Comparison of ENCODE assay signal across 8 cellular contexts in genomic region chr3:171459130-171459941, GRCh38. TPM values are rescaled to one million over a fixed set of nuclear protein-coding genes. Genes with fewer than 3 reads are reported as not detected.
DNase-seq lines count a peak whose midpoint lies in the region; ATAC-seq and TF ChIP-seq lines count a peak whose summit lies in the region.

No MANE protein-coding gene starts in this region.

- H3K27me3 ChIP-seq in GM23248 (replicated peaks; ENCODE audit: insufficient read depth), result peaks cover 6% of the 10 kb centered on the region; the same call in 1 of the 2 replicates
- peaks cover 30% of the 10 kb centered on the region for H3K27me3 ChIP-seq in Panc1 (ENCODE audit: control insufficient read depth, insufficient read depth, low read length)
- peaks cover 90% of the 10 kb centered on the region for H3K27me3 ChIP-seq in osteoblast (ENCODE audit: insufficient read depth, low read length)

- no peak overlapping the region for H3K9ac ChIP-seq in GM23248

- WGBS in GM23248 (ENCODE audit: low coverage in 1 of 2, low lambda C conversion rate in 2 of 2, missing lambda C conversion rate in 2 of 2), 2 experiments, result 1 to 2% methylated on average over 29 to 35 of the region's 36 CpGs
- WGBS in urinary bladder, result under 1% methylated on average over 36 of the region's 36 CpGs

- H3K4me1 ChIP-seq in GM23248 (ENCODE audit: insufficient read depth) (no peaks in the 10 kb centered on the region), Panc1 (ENCODE audit: control insufficient read depth, insufficient read depth, low read length) (peaks cover 17% of the 10 kb centered on the region), osteoblast (ENCODE audit: insufficient read depth, low read length) (peaks cover 21% of the 10 kb centered on the region), urinary bladder (ENCODE audit: insufficient read depth) (no peaks in the 10 kb centered on the region)

- H4K20me1 ChIP-seq in GM23248 (ENCODE audit: insufficient read depth) (no peaks in the 10 kb centered on the region), osteoblast (ENCODE audit: insufficient read depth, low read length) (no peaks in the 10 kb centered on the region)

- H2AFZ ChIP-seq in GM23248 (peak overlapping the region; percentile 91), osteoblast (ENCODE audit: low read length) (no peak overlapping the region)

- H3K79me2 ChIP-seq in GM23248 (ENCODE audit: insufficient read depth), result no peaks in the 10 kb centered on the region
- H3K79me2 ChIP-seq in osteoblast (ENCODE audit: insufficient read depth, low read length), result no peaks in the 10 kb centered on the region

- TF ChIP-seq CTCF in 22Rv1 (IDR thresholded peaks at IDR 0.05) (no peak), Panc1 (IDR thresholded peaks at IDR 0.05) (no peak), osteoblast (IDR thresholded peaks at IDR 0.05; ENCODE audit: extremely low read depth, low read depth, low read length) (no peak)

- H3F3A ChIP-seq in GM23248 (ENCODE audit: insufficient read depth), result no peaks in the 10 kb centered on the region

- no peaks in the 10 kb centered on the region for H3K9me2 ChIP-seq in GM23248 (ENCODE audit: insufficient read depth)

- H3K36me3 ChIP-seq in GM23248 (ENCODE audit: low read depth) (no peaks in the 10 kb centered on the region), Panc1 (ENCODE audit: control insufficient read depth, insufficient read depth, low read length) (peaks cover 6% of the 10 kb centered on the region; the same call in 1 of the 2 replicates), osteoblast (ENCODE audit: insufficient read depth, low read length) (no peaks in the 10 kb centered on the region), urinary bladder (ENCODE audit: insufficient read depth) (no peaks in the 10 kb centered on the region)

- peak; percentile 54 for DNase-seq in GM23248
- DNase-seq in Panc1 (ENCODE audit: low read depth, low spot score), result no peak
- peak; percentile 59 for DNase-seq in activated naive CD4-positive, alpha-beta T cell treated with Interleukin-2 at 50 U/mL for 16 hours
- DNase-seq in glomerular visceral epithelial cell (ENCODE audit: extremely low spot score), result peak; percentile 40
- no peak for DNase-seq in osteoblast (ENCODE audit: insufficient read length, low spot score, missing footprints)

- peak overlapping the region; percentile 88 for H3K4me2 ChIP-seq in GM23248 (ENCODE audit: unreplicated experiment)
- H3K4me2 ChIP-seq in osteoblast (ENCODE audit: insufficient read depth, low read length), result peak overlapping the region; percentile 86

- H3K9me3 ChIP-seq in GM23248 (ENCODE audit: low read depth) (no peaks in the 10 kb centered on the region), Panc1 (ENCODE audit: control insufficient read depth, insufficient read depth, low read depth, low read length) (no peaks in the 10 kb centered on the region), osteoblast (ENCODE audit: low read depth, low read length) (no peaks in the 10 kb centered on the region)

- peak; percentile 72 for ATAC-seq in Panc1
- no peak for ATAC-seq in HG03159 (IDR thresholded peaks at IDR 0.05; ENCODE audit: unreplicated experiment)

- CTCF ChIA-PET in Panc1 (lab: Charles Lee), result no interaction called here

- H3K4me3 ChIP-seq in GM23248, result peak overlapping the region; percentile 84
- H3K4me3 ChIP-seq in Panc1 (ENCODE audit: low read depth in 2 of 2, low read length in 2 of 2), result peak overlapping the region; percentile 59 to 84
- H3K4me3 ChIP-seq in osteoblast (ENCODE audit: insufficient read depth, low read length), result peak overlapping the region; percentile 70
- peak overlapping the region; percentile 71 for H3K4me3 ChIP-seq in urinary bladder (ENCODE audit: low read depth, low read length)

- in situ Hi-C loops in GM23248 (cut with MboI) (no loop called here), Panc1 (cut with HindIII; ENCODE audit: low pct_unique_long_range_greater_than_20kb, low sequenced_read_pairs) (no loop called here)

- intact Hi-C loops in Panc1 (cut with micrococcal nuclease; ENCODE audit: unreplicated experiment), result no loop called here

- H3K27ac ChIP-seq in 22Rv1 (peak overlapping the region; percentile 48), GM23248 (no peak overlapping the region), Panc1 (ENCODE audit: low read length) (no peak overlapping the region), osteoblast (ENCODE audit: low read depth, low read length) (no peak overlapping the region), urinary bladder (ENCODE audit: low read depth) (no peak overlapping the region)

- no TSS peak for BruUV-seq in Panc1 (replicated peaks; lab: Mats Ljungman, UMichigan)

- POLR2A ChIA-PET in Panc1 (lab: Charles Lee), result interaction anchor here (0.6 kb wide), 1 partner anchor 30 kb away, joined by 3 read pairs; no protein-coding TSS in a partner anchor

RNA-seq across cellular contexts. Expression of gene TNIK, which starts 0.9 kb away (rescaled TPM):
- total RNA-seq in GM23248 (2014; rRNA removed; shearing (Covaris generic)), result 1.0 and 2.3 TPM in 2 replicates
- polyA plus RNA-seq in GM23248 (2016; fragmentation: Nextera tagmentation; extraction: Ambion mirVana) (0.80 and 1.4 TPM in 2 replicates), urinary bladder (6.5 TPM)
- total RNA-seq in Panc1 (2021; ENCODE audit: unreplicated experiment) (1.9 TPM), osteoblast (7.6 and 8.8 TPM in 2 replicates), urinary bladder (26.6 TPM)
- polyA plus RNA-seq in Panc1 (2012; ENCODE audit: insufficient read length), result 0.94 TPM

Comparison
In these comparisons a context has a peak if more than half of its experiments do, and no peak if none do; other contexts are left out.
1. DNase-seq: peak in GM23248 (single experiment), activated naive CD4-positive, alpha-beta T cell treated with Interleukin-2 at 50 U/mL for 16 hours (single experiment) and glomerular visceral epithelial cell (single experiment); none in Panc1 (single experiment) and osteoblast (single experiment).
2. Peak in every context shown above with its lines, with median percentiles within 50 percentile points of each other: H3K4me3 ChIP-seq.